ENCODE assay signal across 22 cellular contexts in genomic region chr11:116881153-116881552, GRCh38.
DNase-seq lines count a peak whose midpoint lies in the region; TF ChIP-seq lines count a peak whose summit lies in the region.
"Had no signal": no experiment of that assay in that cellular context is flagged by ENCODE, and none has a peak within 500 bp of the region (broad histone marks: within the 10 kb centered on the region; RNA-seq: fewer than 3 reads in every experiment).

No MANE protein-coding gene starts in this region.

- no peak overlapping the region for H3K4me3 ChIP-seq in AG10803 (ENCODE audit: low read length)
- H3K4me3 ChIP-seq: esophagus muscularis mucosa, K562, left ventricle myocardium inferior, mucosa of descending colon, vagina had no signal

- H3K36me3 Mint-ChIP-seq in nephron progenitor cell (ENCODE audit: low read depth) = peaks cover 5% of the 10 kb centered on the region

- no peaks in the 10 kb centered on the region for H3K9me3 Mint-ChIP-seq in nephron progenitor cell
- H3K9me3 Mint-ChIP-seq: CD4-positive, CD25-positive, alpha-beta regulatory T cell had no signal

- DNase-seq in AG10803 (ENCODE audit: low read depth) (peak; percentile 51), NCI-H2107 treated with DMSO at 0.1 percent for 48 hours (lab: John Stamatoyannopoulos, UW; ENCODE audit: unreplicated experiment) (peak; percentile 35), fibroblast of peridontal ligament (ENCODE audit: extremely low read depth) (peak; percentile 44), nephron progenitor cell (peak; percentile 50), NCI-H2227 (lab: John Stamatoyannopoulos, UW; ENCODE audit: unreplicated experiment) (no peak), DMS114 treated with DMSO at 0.1 percent for 48 hours (lab: John Stamatoyannopoulos, UW; ENCODE audit: unreplicated experiment) (no peak), NCI-H128 (lab: John Stamatoyannopoulos, UW; ENCODE audit: unreplicated experiment) (no peak), NCI-H748 (lab: John Stamatoyannopoulos, UW; ENCODE audit: unreplicated experiment) (no peak)
- DNase-seq: activated CD4-positive, alpha-beta T cell treated with anti-CD3 and anti-CD28 coated beads, Interleukin-2, amount 50 U/mL, for 4 hours; activated T-cell treated with anti-CD3 and anti-CD28 coated beads for 4 hours; CD4-positive, CD25-positive, alpha-beta regulatory T cell; central memory CD4-positive, alpha-beta T cell; DMS 273 treated with DMSO at 0.1 percent for 48 hours; effector CD4-positive, alpha-beta T cell; GOT3; left ventricle myocardium inferior; mucosa of descending colon; NCI-H1694; stimulated activated CD8-positive, alpha-beta memory T cell treated with anti-CD3 and anti-CD28 coated beads, Interleukin-4, amount 100 ng/mL, for 48 hours had no signal

- no peak overlapping the region for H3K4me3 Mint-ChIP-seq in nephron progenitor cell
- H3K4me3 Mint-ChIP-seq: CD4-positive, CD25-positive, alpha-beta regulatory T cell had no signal

- H3K27me3 Mint-ChIP-seq in nephron progenitor cell (ENCODE audit: low read depth, poor library complexity) = peaks cover 5% of the 10 kb centered on the region
- H3K27me3 Mint-ChIP-seq: CD4-positive, CD25-positive, alpha-beta regulatory T cell had no signal

- H3K27ac Mint-ChIP-seq in nephron progenitor cell = peak overlapping the region; percentile 58

- no peak for TF ChIP-seq CTCF in AG10803 (conservative IDR thresholded peaks at IDR 0.05; ENCODE audit: low read length)
- no peak for TF ChIP-seq CTCF in nephron progenitor cell (IDR thresholded peaks at IDR 0.05)

- peaks cover 24% of the 10 kb centered on the region for H3K4me1 Mint-ChIP-seq in nephron progenitor cell

Comparison
In these comparisons a context has a peak if more than half of its experiments do, and no peak if none do; other contexts are left out.
1. DNase-seq: peak in AG10803 (single experiment), NCI-H2107 treated with DMSO at 0.1 percent for 48 hours (single experiment), fibroblast of peridontal ligament (single experiment) and nephron progenitor cell (single experiment); none in NCI-H2227 (single experiment), DMS114 treated with DMSO at 0.1 percent for 48 hours (single experiment), NCI-H128 (single experiment) and NCI-H748 (single experiment).